In the genomic region with DNA sequence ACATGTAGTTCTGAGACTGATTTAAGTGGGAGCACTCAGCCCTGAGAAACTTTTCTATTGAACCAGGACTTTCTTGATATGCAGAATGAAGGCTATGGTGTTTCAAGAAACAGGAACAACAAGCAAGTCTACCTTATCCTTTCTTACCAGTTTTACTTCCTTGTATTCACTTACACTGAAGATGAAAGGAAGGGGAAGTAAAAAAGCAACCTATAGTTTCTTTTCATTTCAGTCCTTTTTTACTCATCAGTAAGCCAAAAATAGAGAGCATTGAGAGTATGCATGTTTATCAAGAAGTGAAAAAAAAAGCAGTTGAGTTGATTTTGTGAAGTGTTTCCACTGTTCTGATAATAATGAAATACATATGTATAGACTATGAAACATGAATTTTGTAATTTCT, we compare ENCODE assay signal across 9 cellular contexts.
DNase-seq lines count a peak whose midpoint lies in the region; ATAC-seq lines count a peak whose summit lies in the region.
"Had no signal": no experiment of that assay in that cellular context is flagged by ENCODE, and none has a peak within 500 bp of the region (broad histone marks: within the 10 kb centered on the region; RNA-seq: fewer than 3 reads in every experiment).

No MANE protein-coding gene starts in this region.

- peaks cover 17 to 50% (median 36%) of the 10 kb centered on the region in 3 donors for H3K4me1 Mint-ChIP-seq in IgD-negative memory B cell
- peaks cover 12 to 21% of the 10 kb centered on the region in 2 donors for H3K4me1 Mint-ChIP-seq in stimulated activated naive B cell treated with anti-CD40 and anti-IgM and Interleukin-4, amounts not matched to agents 10 μg/mL and 1 μg/mL and 100 μg/mL, for 72 hours

- peak; percentile 86 for ATAC-seq in GM19324 (IDR thresholded peaks at IDR 0.05; ENCODE audit: low FRiP score, unreplicated experiment)
- ATAC-seq in HG02852 (IDR thresholded peaks at IDR 0.05; ENCODE audit: unreplicated experiment): peak; percentile 94
- peak; percentile 97 to 98 for ATAC-seq in stimulated activated naive B cell treated with anti-CD40 and anti-IgM and Interleukin-4, amounts not matched to agents 10 μg/mL and 1 μg/mL and 100 μg/mL, for 72 hours (replicated peaks)

- peak overlapping the region in 2 of 4 donors; percentile 13 to 42 for H3K4me3 Mint-ChIP-seq in IgD-negative memory B cell
- H3K4me3 Mint-ChIP-seq in stimulated activated naive B cell treated with anti-CD40 and anti-IgM and Interleukin-4, amounts not matched to agents 10 μg/mL and 1 μg/mL and 100 μg/mL, for 72 hours: no peak overlapping the region

- peak overlapping the region; percentile 0 to 74 (median 8) for H3K27ac Mint-ChIP-seq in IgD-negative memory B cell
- H3K27ac Mint-ChIP-seq in stimulated activated naive B cell treated with anti-CD40 and anti-IgM and Interleukin-4, amounts not matched to agents 10 μg/mL and 1 μg/mL and 100 μg/mL, for 72 hours: no peak overlapping the region

- H3K27me3 Mint-ChIP-seq in IgD-negative memory B cell: no peaks in the 10 kb centered on the region
- H3K27me3 Mint-ChIP-seq in stimulated activated naive B cell treated with anti-CD40 and anti-IgM and Interleukin-4, amounts not matched to agents 10 μg/mL and 1 μg/mL and 100 μg/mL, for 72 hours: peaks cover 0 to 3% of the 10 kb centered on the region in 2 donors

- H3K36me3 Mint-ChIP-seq in IgD-negative memory B cell: no peaks in the 10 kb centered on the region
- no peaks in the 10 kb centered on the region for H3K36me3 Mint-ChIP-seq in stimulated activated naive B cell treated with anti-CD40 and anti-IgM and Interleukin-4, amounts not matched to agents 10 μg/mL and 1 μg/mL and 100 μg/mL, for 72 hours

- no peak for DNase-seq in stimulated activated naive B cell treated with anti-CD40 and anti-IgM and Interleukin-4, amounts not matched to agents 10 μg/mL and 1 μg/mL and 100 μg/mL, for 72 hours
- DNase-seq in EL (no peak), DMS114 treated with DMSO at 0.1 percent for 48 hours (lab: John Stamatoyannopoulos, UW; ENCODE audit: unreplicated experiment) (no peak), COLO829 (ENCODE audit: low spot score) (no peak)
- DNase-seq: activated naive CD4-positive, alpha-beta T cell; nucleus accumbens had no signal

- H3K9me3 Mint-ChIP-seq in IgD-negative memory B cell: no peaks in the 10 kb centered on the region
- H3K9me3 Mint-ChIP-seq in stimulated activated naive B cell treated with anti-CD40 and anti-IgM and Interleukin-4, amounts not matched to agents 10 μg/mL and 1 μg/mL and 100 μg/mL, for 72 hours: no peaks in the 10 kb centered on the region
